Comparison of ENCODE assay signal across 18 cellular contexts in the genomic region with DNA sequence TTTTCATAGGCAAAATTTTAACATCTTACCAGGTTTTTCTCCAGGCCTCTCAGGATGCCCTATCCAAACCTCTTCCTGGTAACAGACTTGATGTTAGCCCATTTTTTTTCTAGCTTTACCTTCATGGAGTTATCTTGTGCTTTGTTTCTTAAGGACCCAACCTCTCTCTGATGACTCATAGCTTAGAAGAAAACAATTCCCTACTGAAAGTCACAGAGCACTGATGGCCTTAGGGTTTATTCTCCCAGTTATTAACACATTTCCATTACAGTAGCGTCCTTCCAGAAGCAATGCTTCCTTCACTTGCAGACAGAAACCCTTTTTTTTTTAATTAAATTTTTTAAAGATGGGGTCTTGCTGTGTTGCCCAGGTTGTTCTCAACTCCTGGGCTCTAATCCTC.
DNase-seq lines count a peak whose midpoint lies in the region; FAIRE-seq and TF ChIP-seq lines count a peak whose summit lies in the region.
"Had no signal": no experiment of that assay in that cellular context is flagged by ENCODE, and none has a peak within 500 bp of the region (broad histone marks: within the 10 kb centered on the region; RNA-seq: fewer than 3 reads in every experiment).

No MANE protein-coding gene starts in this region.

- FAIRE-seq in bronchial epithelial cell (lab: Jason Lieb, UNC): no peak
- FAIRE-seq: A549, G401.6 had no signal

- no TSS peak for BruUV-seq in OCI-LY7 (replicated peaks; lab: Mats Ljungman, UMichigan)

- H3K4me1 ChIP-seq in OCI-LY7 (ENCODE audit: insufficient read depth, low read length, poor library complexity, severe bottlenecking): peaks cover 6% of the 10 kb centered on the region
- H3K4me1 ChIP-seq: A549 had no signal

- no peak overlapping the region for H3K27ac ChIP-seq in OCI-LY7 (ENCODE audit: low read depth, low read length, poor library complexity, severe bottlenecking)
- H3K27ac ChIP-seq: A549 had no signal

- H3K27me3 ChIP-seq in bronchial epithelial cell (ENCODE audit: control insufficient read depth, insufficient read depth, low read length): no peaks in the 10 kb centered on the region

- DNase-seq in DMS53 treated with DMSO at 0.1 percent for 48 hours (lab: John Stamatoyannopoulos, UW; ENCODE audit: unreplicated experiment) (peak; percentile 19), NCI-H146 treated with DMSO at 0.1 percent for 48 hours (lab: John Stamatoyannopoulos, UW; ENCODE audit: unreplicated experiment) (peak; percentile 16), bronchial epithelial cell (ENCODE audit: low read depth) (peak; percentile 53), kidney tubule cell (ENCODE audit: low spot score) (peak; percentile 6), lower leg skin (ENCODE audit: low spot score in 2 of 2) (no peak), OCI-LY7 (ENCODE audit: low spot score) (no peak), NCI-H69 (lab: John Stamatoyannopoulos, UW) (no peak)
- DNase-seq: CD8-positive, alpha-beta memory T cell; DND-41; NCI-H1105 treated with DMSO at 0.1 percent for 48 hours; NCI-H187; NCI-H2107; NCI-H226; NCI-H524 treated with DMSO at 0.1 percent for 48 hours; SW 1271 had no signal

- TF ChIP-seq POLR2A in lower leg skin (IDR thresholded peaks at IDR 0.05): no peak

- no peaks in the 10 kb centered on the region for H4K20me1 ChIP-seq in OCI-LY7 (ENCODE audit: insufficient read depth, low read length)

- H3K36me3 ChIP-seq in bronchial epithelial cell (ENCODE audit: control insufficient read depth, insufficient read depth, low read length) (no peaks in the 10 kb centered on the region), OCI-LY7 (ENCODE audit: insufficient read depth, low read length) (no peaks in the 10 kb centered on the region)
- H3K36me3 ChIP-seq: HAP-1 had no signal

- H3K4me2 ChIP-seq in OCI-LY7 (ENCODE audit: low read length): no peak overlapping the region
- H3K4me2 ChIP-seq: A549 had no signal

- H3K9me3 ChIP-seq in OCI-LY7 (ENCODE audit: low read length): no peaks in the 10 kb centered on the region
- H3K9me3 ChIP-seq: A549, HAP-1 had no signal

- H3K79me2 ChIP-seq in OCI-LY7 (ENCODE audit: insufficient read depth, low read depth, low read length): no peaks in the 10 kb centered on the region

- CTCF ChIA-PET in OCI-LY7 (lab: Charles Lee; ENCODE audit: unreplicated experiment): no interaction called here

- 64 to 66% methylated on average over 1 of the region's 1 CpG for WGBS in lower leg skin, 2 donors

- H3K4me3 ChIP-seq in bronchial epithelial cell (ENCODE audit: low read depth, low read length) (no peak overlapping the region), lower leg skin (ENCODE audit: low read depth, poor library complexity, severe bottlenecking) (no peak overlapping the region), OCI-LY7 (ENCODE audit: low read depth, low read length, poor library complexity, severe bottlenecking) (no peak overlapping the region)
- H3K4me3 ChIP-seq: A549, HAP-1 had no signal

- H2AFZ ChIP-seq in OCI-LY7 (ENCODE audit: low read length): no peak overlapping the region

- no peaks in the 10 kb centered on the region for H3K9me2 ChIP-seq in OCI-LY7 (ENCODE audit: insufficient read depth, low read length)

- intact Hi-C loops in lower leg skin (cut with DNase I; ENCODE audit: low total_unique reads): no loop called here
- intact Hi-C loops in OCI-LY7 (cut with micrococcal nuclease; ENCODE audit: unreplicated experiment): no loop called here

- POLR2A ChIA-PET in OCI-LY7 (lab: Charles Lee): no interaction called here

- no peak for TF ChIP-seq CTCF in bronchial epithelial cell (IDR thresholded peaks at IDR 0.05; ENCODE audit: insufficient read depth, low read length, severe bottlenecking)
- no peak for TF ChIP-seq CTCF in lower leg skin (IDR thresholded peaks at IDR 0.05)
- no peak for TF ChIP-seq CTCF in OCI-LY7 (conservative IDR thresholded peaks at IDR 0.05; ENCODE audit: low read length)

Comparison
In these comparisons a context has a peak if more than half of its experiments do, and no peak if none do; other contexts are left out.
1. DNase-seq: peak in DMS53 treated with DMSO at 0.1 percent for 48 hours (single experiment), NCI-H146 treated with DMSO at 0.1 percent for 48 hours (single experiment), bronchial epithelial cell (single experiment) and kidney tubule cell (single experiment); none in lower leg skin (0 of 2), OCI-LY7 (single experiment) and NCI-H69 (single experiment).